ENCODE assay signal across 30 cellular contexts in genomic region chr3:168081856-168082255, GRCh38.
"Had no signal": no experiment of that assay in that cellular context is flagged by ENCODE, and none has a peak within 500 bp of the region (broad histone marks: within the 10 kb centered on the region; RNA-seq: fewer than 3 reads in every experiment).

No MANE protein-coding gene starts in this region.

- ATAC-seq: activated CD8-positive, alpha-beta T cell treated with anti-CD3 and anti-CD28 coated beads, Interleukin-2, amount 10 ng/mL, durations not matched to agents 7 days and 5 days; activated T-cell treated with anti-CD3 and anti-CD28 coated beads, Interleukin-2, amount 50 U/mL, for 4 hours had no signal

- DNase-seq: activated CD4-positive, alpha-beta T cell treated with anti-CD3 and anti-CD28 coated beads, Interleukin-2, amount 10 ng/mL, durations not matched to agents 24 days and 14 days; activated CD4-positive, alpha-beta T cell treated with anti-CD3 and anti-CD28 coated beads, Interleukin-2, amount 50 U/mL, for 4 hours; activated CD8-positive, alpha-beta T cell treated with anti-CD3 and anti-CD28 coated beads, Interleukin-2, amount 10 ng/mL, durations not matched to agents 7 days and 5 days; activated naive CD4-positive, alpha-beta T cell treated with anti-CD3 and anti-CD28 coated beads, Interleukin-2, amount 10 ng/mL, durations not matched to agents 7 days and 5 days; activated naive CD8-positive, alpha-beta T cell treated with anti-CD3 and anti-CD28 coated beads for 36 hours; activated T-cell treated with anti-CD3 and anti-CD28 coated beads for 4 hours; activated T-cell treated with anti-CD3 and anti-CD28 coated beads, Interleukin-2, amount 50 U/mL, for 4 hours; amniotic stem cell; aorta; brain microvascular endothelial cell; Karpas-422; MG63; NCI-H1048; NCI-H1105 treated with DMSO at 0.1 percent for 48 hours; NCI-H1436; NCI-H1694; NCI-H1930; NCI-H2081 treated with DMSO at 0.1 percent for 48 hours; NCI-H226; NCI-H446 treated with DMSO at 0.1 percent for 48 hours; NCI-H524; NCI-H69; NK-92 treated with Interleukin-12 subunit alpha and Interleukin-12 subunit beta, amount 100 ng/mL, for 24 hours; PC-9; SW 1271; T-helper 1 cell; T-helper 2 cell; T-helper 9 cell had no signal

- H3K4me3 Mint-ChIP-seq: activated CD4-positive, alpha-beta T cell treated with anti-CD3 and anti-CD28 coated beads, Interleukin-2, amount 10 ng/mL, durations not matched to agents 24 days and 14 days; activated CD8-positive, alpha-beta T cell treated with anti-CD3 and anti-CD28 coated beads, Interleukin-2, amount 10 ng/mL, durations not matched to agents 7 days and 5 days; activated naive CD4-positive, alpha-beta T cell treated with anti-CD3 and anti-CD28 coated beads, Interleukin-2, amount 10 ng/mL, durations not matched to agents 7 days and 5 days; activated naive CD8-positive, alpha-beta T cell treated with anti-CD3 and anti-CD28 coated beads for 36 hours; activated T-cell treated with anti-CD3 and anti-CD28 coated beads, Interleukin-2, amount 50 U/mL, for 4 hours; activated T-helper 1 cell treated with anti-CD3 and anti-CD28 coated beads, Interleukin-12 subunit alpha, Interleukin-12 subunit beta, Interleukin-2, Interleukin-4 antibody, amounts not matched to agents 30 ng/mL and 10 ng/mL and 1 ng/mL, durations not matched to agents 14 hours and 24 hours and 36 hours; central memory CD8-positive, alpha-beta T cell had no signal

- H3K27ac Mint-ChIP-seq: activated CD4-positive, alpha-beta T cell treated with anti-CD3 and anti-CD28 coated beads, Interleukin-2, amount 10 ng/mL, durations not matched to agents 24 days and 14 days; activated CD8-positive, alpha-beta T cell treated with anti-CD3 and anti-CD28 coated beads, Interleukin-2, amount 10 ng/mL, durations not matched to agents 7 days and 5 days; activated naive CD4-positive, alpha-beta T cell treated with anti-CD3 and anti-CD28 coated beads, Interleukin-2, amount 10 ng/mL, durations not matched to agents 7 days and 5 days; activated naive CD8-positive, alpha-beta T cell treated with anti-CD3 and anti-CD28 coated beads for 36 hours; activated T-helper 1 cell treated with anti-CD3 and anti-CD28 coated beads, Interleukin-12 subunit alpha, Interleukin-12 subunit beta, Interleukin-2, Interleukin-4 antibody, amounts not matched to agents 30 ng/mL and 10 ng/mL and 1 ng/mL, durations not matched to agents 14 hours and 24 hours and 36 hours had no signal

- H3K9me3 Mint-ChIP-seq: activated CD4-positive, alpha-beta T cell treated with anti-CD3 and anti-CD28 coated beads, Interleukin-2, amount 10 ng/mL, durations not matched to agents 24 days and 14 days; activated naive CD4-positive, alpha-beta T cell treated with anti-CD3 and anti-CD28 coated beads, Interleukin-2, amount 10 ng/mL, durations not matched to agents 7 days and 5 days; activated naive CD8-positive, alpha-beta T cell treated with anti-CD3 and anti-CD28 coated beads for 36 hours; activated T-cell treated with anti-CD3 and anti-CD28 coated beads, Interleukin-2, amount 50 U/mL, for 4 hours; activated T-helper 1 cell treated with anti-CD3 and anti-CD28 coated beads, Interleukin-12 subunit alpha, Interleukin-12 subunit beta, Interleukin-2, Interleukin-4 antibody, amounts not matched to agents 30 ng/mL and 10 ng/mL and 1 ng/mL, durations not matched to agents 14 hours and 24 hours and 36 hours; central memory CD8-positive, alpha-beta T cell had no signal

- H3K4me1 Mint-ChIP-seq: activated CD4-positive, alpha-beta T cell treated with anti-CD3 and anti-CD28 coated beads, Interleukin-2, amount 10 ng/mL, durations not matched to agents 24 days and 14 days; activated naive CD4-positive, alpha-beta T cell treated with anti-CD3 and anti-CD28 coated beads, Interleukin-2, amount 10 ng/mL, durations not matched to agents 7 days and 5 days; activated naive CD8-positive, alpha-beta T cell treated with anti-CD3 and anti-CD28 coated beads for 36 hours; central memory CD8-positive, alpha-beta T cell had no signal

- H3K36me3 Mint-ChIP-seq: activated naive CD4-positive, alpha-beta T cell treated with anti-CD3 and anti-CD28 coated beads, Interleukin-2, amount 10 ng/mL, durations not matched to agents 7 days and 5 days; activated naive CD8-positive, alpha-beta T cell treated with anti-CD3 and anti-CD28 coated beads for 36 hours had no signal

- H3K27me3 Mint-ChIP-seq: activated naive CD4-positive, alpha-beta T cell treated with anti-CD3 and anti-CD28 coated beads, Interleukin-2, amount 10 ng/mL, durations not matched to agents 7 days and 5 days; central memory CD8-positive, alpha-beta T cell had no signal
